8 cellular contexts compared by ENCODE assay signal in the genomic region with DNA sequence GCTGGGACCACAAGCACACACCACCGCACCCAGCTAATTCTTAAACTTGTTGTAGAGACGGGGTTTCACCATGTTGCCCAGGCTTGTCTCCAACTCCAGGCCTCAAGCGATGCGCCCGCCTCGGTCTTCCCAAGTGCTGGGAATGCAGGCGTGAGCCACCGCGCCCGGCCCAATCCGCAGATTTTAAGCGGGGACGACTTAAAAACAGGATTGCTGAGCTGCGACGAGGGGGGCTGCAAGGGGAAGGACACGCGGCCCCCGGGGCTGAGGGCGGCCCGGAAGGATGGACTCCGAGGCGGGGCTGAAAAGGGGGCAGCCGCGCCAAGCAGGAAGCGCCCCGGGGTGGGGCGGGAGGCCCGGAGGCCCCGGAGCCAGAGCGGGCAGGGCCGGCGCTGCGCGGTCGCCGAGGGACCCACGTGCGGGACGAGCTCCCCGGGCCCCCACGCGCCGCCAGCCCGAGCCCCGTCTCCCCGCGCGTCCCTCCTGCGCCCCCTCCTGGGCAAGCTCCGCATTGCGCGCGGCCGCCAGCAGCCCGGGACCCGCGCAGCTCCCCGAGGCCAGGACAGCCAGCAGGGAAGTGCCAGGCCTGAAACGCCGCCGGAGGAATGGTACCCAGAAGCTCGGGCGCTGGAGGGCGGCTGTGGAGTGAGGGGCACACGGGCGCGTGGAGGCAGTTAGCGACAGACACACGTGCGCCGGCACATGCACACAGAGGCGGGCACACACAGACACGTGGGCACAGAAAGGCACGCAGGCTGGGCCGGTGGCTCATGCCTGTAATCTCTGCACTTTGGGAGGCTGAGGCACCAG. TPM values are rescaled to one million over a fixed set of nuclear protein-coding genes. Genes with fewer than 3 reads are reported as not detected.
DNase-seq lines count a peak whose midpoint lies in the region; ATAC-seq and TF ChIP-seq lines count a peak whose summit lies in the region.

No MANE protein-coding gene starts in this region.

- TF ChIP-seq CTCF in coronary artery (IDR thresholded peaks at IDR 0.05) (peak; percentile 72), liver (IDR thresholded peaks at IDR 0.05; ENCODE audit: low read depth, low read length, missing input control) (peak; percentile 83)

- H3K4me1 ChIP-seq in liver (ENCODE audit: control insufficient read depth in 4 of 4, insufficient read depth in 4 of 4, low read length in 3 of 4), result peaks cover 9 to 50% (median 39%) of the 10 kb centered on the region in 4 donors

- no peaks in the 10 kb centered on the region for H3K27me3 ChIP-seq in liver (ENCODE audit: control insufficient read depth in 4 of 4, insufficient read depth in 4 of 4, low read length in 3 of 4)

- H3K36me3 ChIP-seq in liver (ENCODE audit: control insufficient read depth in 4 of 4, insufficient read depth in 3 of 4, low read depth in 1 of 4, low read length in 3 of 4), result no peaks in the 10 kb centered on the region

- H3K27ac ChIP-seq in coronary artery (no peak overlapping the region), liver (ENCODE audit: low read depth in 1 of 2, low read length in 2 of 2) (no peak overlapping the region)

- no peak overlapping the region for H3K9ac ChIP-seq in liver (ENCODE audit: low read depth in 1 of 2, low read length in 2 of 2)

- H3K4me3 ChIP-seq in coronary artery (peak overlapping the region; percentile 64), liver (ENCODE audit: low read depth in 1 of 3, low read length in 3 of 3) (peak overlapping the region in 1 of 3 donors; percentile 39)

- ATAC-seq in GM21529 (IDR thresholded peaks at IDR 0.05; ENCODE audit: unreplicated experiment), result no peak

- WGBS in liver, result 12% methylated on average over 75 of the region's 75 CpGs

- TF ChIP-seq RAD21 in liver (IDR thresholded peaks at IDR 0.05), result peak in 1 of 2 donors; percentile 75

- DNase-seq in DMS153 treated with DMSO at 0.1 percent for 48 hours (lab: John Stamatoyannopoulos, UW; ENCODE audit: unreplicated experiment), result peak; percentile 17
- no peak for DNase-seq in DMS153 (lab: John Stamatoyannopoulos, UW)
- DNase-seq in NCI-H128 (lab: John Stamatoyannopoulos, UW; ENCODE audit: unreplicated experiment), result peak; percentile 25
- DNase-seq in activated CD4-positive, alpha-beta T cell treated with anti-CD3 and anti-CD28 coated beads, Interleukin-2, amount 50 U/mL, for 1 hour, result peak; percentile 74
- no peak for DNase-seq in coronary artery (ENCODE audit: low spot score)
- DNase-seq in stimulated activated CD4-positive, alpha-beta T cell treated with anti-CD3 and anti-CD28 coated beads, TNF-alpha, amount 100 ng/mL, for 1 hour (ENCODE audit: low read depth in 3 of 3, low spot score in 1 of 3), result peak; percentile 39 to 88 (median 59)

- no peaks in the 10 kb centered on the region for H3K9me3 ChIP-seq in liver (ENCODE audit: control insufficient read depth in 4 of 4, low read length in 3 of 4)

TF ChIP-seq in liver, 16 proteins besides CTCF, POLR2A, EP300 and RAD21:
- TF ChIP-seq EGR1 (IDR thresholded peaks at IDR 0.05; ENCODE audit: low read depth in 2 of 2) (no peak), GABPA (IDR thresholded peaks at IDR 0.05 in 1 of 2, conservative IDR thresholded peaks at IDR 0.05 in 1 of 2) (no peak), RXRA (IDR thresholded peaks at IDR 0.05) (no peak), HNF4G (IDR thresholded peaks at IDR 0.05) (no peak), NR2F2 (IDR thresholded peaks at IDR 0.05) (no peak), FOXA2 (IDR thresholded peaks at IDR 0.05) (no peak), HNF4A (conservative IDR thresholded peaks at IDR 0.05) (no peak), FOXA1 (IDR thresholded peaks at IDR 0.05) (no peak), TAF1 (conservative IDR thresholded peaks at IDR 0.05) (no peak), JUND (IDR thresholded peaks at IDR 0.05) (no peak), SP1 (IDR thresholded peaks at IDR 0.05) (no peak), YY1 (IDR thresholded peaks at IDR 0.05) (no peak)
- TF ChIP-seq, protein P1, sequence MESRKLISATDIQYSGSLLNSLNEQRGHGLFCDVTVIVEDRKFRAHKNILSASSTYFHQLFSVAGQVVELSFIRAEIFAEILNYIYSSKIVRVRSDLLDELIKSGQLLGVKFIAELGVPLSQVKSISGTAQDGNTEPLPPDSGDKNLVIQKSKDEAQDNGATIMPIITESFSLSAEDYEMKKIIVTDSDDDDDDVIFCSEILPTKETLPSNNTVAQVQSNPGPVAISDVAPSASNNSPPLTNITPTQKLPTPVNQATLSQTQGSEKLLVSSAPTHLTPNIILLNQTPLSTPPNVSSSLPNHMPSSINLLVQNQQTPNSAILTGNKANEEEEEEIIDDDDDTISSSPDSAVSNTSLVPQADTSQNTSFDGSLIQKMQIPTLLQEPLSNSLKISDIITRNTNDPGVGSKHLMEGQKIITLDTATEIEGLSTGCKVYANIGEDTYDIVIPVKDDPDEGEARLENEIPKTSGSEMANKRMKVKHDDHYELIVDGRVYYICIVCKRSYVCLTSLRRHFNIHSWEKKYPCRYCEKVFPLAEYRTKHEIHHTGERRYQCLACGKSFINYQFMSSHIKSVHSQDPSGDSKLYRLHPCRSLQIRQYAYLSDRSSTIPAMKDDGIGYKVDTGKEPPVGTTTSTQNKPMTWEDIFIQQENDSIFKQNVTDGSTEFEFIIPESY (IDR thresholded peaks at IDR 0.05), result no peak
- TF ChIP-seq, protein P2, sequence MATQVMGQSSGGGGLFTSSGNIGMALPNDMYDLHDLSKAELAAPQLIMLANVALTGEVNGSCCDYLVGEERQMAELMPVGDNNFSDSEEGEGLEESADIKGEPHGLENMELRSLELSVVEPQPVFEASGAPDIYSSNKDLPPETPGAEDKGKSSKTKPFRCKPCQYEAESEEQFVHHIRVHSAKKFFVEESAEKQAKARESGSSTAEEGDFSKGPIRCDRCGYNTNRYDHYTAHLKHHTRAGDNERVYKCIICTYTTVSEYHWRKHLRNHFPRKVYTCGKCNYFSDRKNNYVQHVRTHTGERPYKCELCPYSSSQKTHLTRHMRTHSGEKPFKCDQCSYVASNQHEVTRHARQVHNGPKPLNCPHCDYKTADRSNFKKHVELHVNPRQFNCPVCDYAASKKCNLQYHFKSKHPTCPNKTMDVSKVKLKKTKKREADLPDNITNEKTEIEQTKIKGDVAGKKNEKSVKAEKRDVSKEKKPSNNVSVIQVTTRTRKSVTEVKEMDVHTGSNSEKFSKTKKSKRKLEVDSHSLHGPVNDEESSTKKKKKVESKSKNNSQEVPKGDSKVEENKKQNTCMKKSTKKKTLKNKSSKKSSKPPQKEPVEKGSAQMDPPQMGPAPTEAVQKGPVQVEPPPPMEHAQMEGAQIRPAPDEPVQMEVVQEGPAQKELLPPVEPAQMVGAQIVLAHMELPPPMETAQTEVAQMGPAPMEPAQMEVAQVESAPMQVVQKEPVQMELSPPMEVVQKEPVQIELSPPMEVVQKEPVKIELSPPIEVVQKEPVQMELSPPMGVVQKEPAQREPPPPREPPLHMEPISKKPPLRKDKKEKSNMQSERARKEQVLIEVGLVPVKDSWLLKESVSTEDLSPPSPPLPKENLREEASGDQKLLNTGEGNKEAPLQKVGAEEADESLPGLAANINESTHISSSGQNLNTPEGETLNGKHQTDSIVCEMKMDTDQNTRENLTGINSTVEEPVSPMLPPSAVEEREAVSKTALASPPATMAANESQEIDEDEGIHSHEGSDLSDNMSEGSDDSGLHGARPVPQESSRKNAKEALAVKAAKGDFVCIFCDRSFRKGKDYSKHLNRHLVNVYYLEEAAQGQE (IDR thresholded peaks at IDR 0.05), result no peak
- TF ChIP-seq, protein P3, sequence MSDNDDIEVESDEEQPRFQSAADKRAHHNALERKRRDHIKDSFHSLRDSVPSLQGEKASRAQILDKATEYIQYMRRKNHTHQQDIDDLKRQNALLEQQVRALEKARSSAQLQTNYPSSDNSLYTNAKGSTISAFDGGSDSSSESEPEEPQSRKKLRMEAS (IDR thresholded peaks at IDR 0.05), result no peak
- TF ChIP-seq, protein P4, sequence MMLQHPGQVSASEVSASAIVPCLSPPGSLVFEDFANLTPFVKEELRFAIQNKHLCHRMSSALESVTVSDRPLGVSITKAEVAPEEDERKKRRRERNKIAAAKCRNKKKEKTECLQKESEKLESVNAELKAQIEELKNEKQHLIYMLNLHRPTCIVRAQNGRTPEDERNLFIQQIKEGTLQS (IDR thresholded peaks at IDR 0.05), result no peak

RNA-seq across cellular contexts. Expression of gene PRKCZ, which starts 5.5 kb away (rescaled TPM):
- 1 to 10 TPM; 7.6 to 9.3 TPM for total RNA-seq in liver
- polyA plus RNA-seq in liver, result 1 to 10 TPM; 4.8 to 9.9 TPM

RNA-seq across cellular contexts. Expression of gene GABRD, which starts 25.6 kb away (rescaled TPM):
- total RNA-seq in liver, result not detected
- under 1 TPM in 1 of 2 donors, not detected in 1; 0.29 TPM for polyA plus RNA-seq in liver

RNA-seq across cellular contexts. Expression of gene CFAP74, which starts 41.1 kb away (rescaled TPM):
- total RNA-seq in liver, result under 1 TPM in 1 of 2 donors, not detected in 1; under 0.01 TPM
- polyA plus RNA-seq in liver, result under 1 TPM in 1 of 2 donors, not detected in 1; 0.31 TPM

Comparison
In these comparisons a context has a peak if more than half of its experiments do, and no peak if none do; other contexts are left out.
1. DNase-seq: peak in DMS153 treated with DMSO at 0.1 percent for 48 hours (single experiment), NCI-H128 (single experiment), activated CD4-positive, alpha-beta T cell treated with anti-CD3 and anti-CD28 coated beads, Interleukin-2, amount 50 U/mL, for 1 hour (single experiment) and stimulated activated CD4-positive, alpha-beta T cell treated with anti-CD3 and anti-CD28 coated beads, TNF-alpha, amount 100 ng/mL, for 1 hour (3 of 3); none in DMS153 (single experiment) and coronary artery (single experiment).